29 cellular contexts compared by ENCODE assay signal in genomic region chr2:161677634-161678033, GRCh38. TPM values are rescaled to one million over a fixed set of nuclear protein-coding genes. Genes with fewer than 3 reads are reported as not detected.
"Had no signal": no experiment of that assay in that cellular context is flagged by ENCODE, and none has a peak within 500 bp of the region (broad histone marks: within the 10 kb centered on the region; RNA-seq: fewer than 3 reads in every experiment).

No MANE protein-coding gene starts in this region.

- H3K27ac Mint-ChIP-seq: memory B cell; naive thymus-derived CD4-positive, alpha-beta T cell; nephron; stimulated activated memory B cell treated with anti-CD40 and anti-IgM and Interleukin-4, amounts not matched to agents 10 μg/mL and 1 μg/mL and 100 μg/mL, for 72 hours had no signal

- FAIRE-seq: keratinocyte, pancreas, small intestine had no signal

- H3K27me3 ChIP-seq: left lung, pancreas, sigmoid colon, spleen, tibial nerve, upper lobe of left lung, vagina had no signal

- H3K4me3 ChIP-seq: left lung, lung, mucosa of descending colon, pancreas, prostate gland, sigmoid colon, spleen, tibial nerve, upper lobe of left lung, vagina had no signal

- H3K4me1 Mint-ChIP-seq: memory B cell; naive thymus-derived CD4-positive, alpha-beta T cell; nephron; neural crest cell; stimulated activated memory B cell treated with anti-CD40 and anti-IgM and Interleukin-4, amounts not matched to agents 10 μg/mL and 1 μg/mL and 100 μg/mL, for 72 hours; stimulated activated naive CD8-positive, alpha-beta T cell treated with anti-CD3 and anti-CD28 coated beads, Interleukin-15, amount 100 ng/mL, for 72 hours had no signal

- ATAC-seq: left colon; left lung; mucosa of descending colon; naive thymus-derived CD4-positive, alpha-beta T cell; pancreas; right cardiac atrium; stimulated activated memory B cell treated with anti-CD40 and anti-IgM and Interleukin-4, amounts not matched to agents 10 μg/mL and 1 μg/mL and 100 μg/mL, for 72 hours; stimulated activated naive CD8-positive, alpha-beta T cell treated with anti-CD3 and anti-CD28 coated beads, Interleukin-15, amount 100 ng/mL, for 72 hours had no signal

- H3K9me3 Mint-ChIP-seq: memory B cell; naive thymus-derived CD4-positive, alpha-beta T cell; nephron; neural crest cell; stimulated activated memory B cell treated with anti-CD40 and anti-IgM and Interleukin-4, amounts not matched to agents 10 μg/mL and 1 μg/mL and 100 μg/mL, for 72 hours; stimulated activated naive CD8-positive, alpha-beta T cell treated with anti-CD3 and anti-CD28 coated beads, Interleukin-15, amount 100 ng/mL, for 72 hours had no signal

- H3K9me3 ChIP-seq: left lung, mucosa of descending colon, pancreas, prostate gland, sigmoid colon, spleen, tibial nerve, upper lobe of left lung, vagina had no signal

- H3K4me1 ChIP-seq: left lung, pancreas, prostate gland, sigmoid colon, spleen, tibial nerve, upper lobe of left lung, vagina had no signal

- H3K4me3 Mint-ChIP-seq: memory B cell; naive thymus-derived CD4-positive, alpha-beta T cell; nephron; neural crest cell; stimulated activated memory B cell treated with anti-CD40 and anti-IgM and Interleukin-4, amounts not matched to agents 10 μg/mL and 1 μg/mL and 100 μg/mL, for 72 hours; stimulated activated naive CD8-positive, alpha-beta T cell treated with anti-CD3 and anti-CD28 coated beads, Interleukin-15, amount 100 ng/mL, for 72 hours had no signal

- H3K36me3 ChIP-seq: left lung, pancreas, prostate gland, sigmoid colon, spleen, tibial nerve, upper lobe of left lung, vagina had no signal

- H3K27ac ChIP-seq: left lung, pancreas, prostate gland, sigmoid colon, spleen, tibial nerve, upper lobe of left lung, vagina had no signal

- DNase-seq: hippocampal formation; left colon; left lung; midbrain; mucosa of descending colon; naive thymus-derived CD4-positive, alpha-beta T cell; nucleus accumbens; pancreas; retina; right cardiac atrium; sigmoid colon; small intestine; spleen; stimulated activated CD4-positive, alpha-beta T cell treated with anti-CD3 and anti-CD28 coated beads, Interleukin-4, amount 100 ng/mL, for 24 hours; stimulated activated naive CD4-positive, alpha-beta T cell treated with Interleukin-2 at 50 U/mL for 16 hours; stimulated activated naive CD8-positive, alpha-beta T cell treated with anti-CD3 and anti-CD28 coated beads, Interleukin-15, amount 100 ng/mL, for 72 hours; substantia nigra; upper lobe of left lung had no signal

- H3K36me3 Mint-ChIP-seq: memory B cell; naive thymus-derived CD4-positive, alpha-beta T cell; stimulated activated memory B cell treated with anti-CD40 and anti-IgM and Interleukin-4, amounts not matched to agents 10 μg/mL and 1 μg/mL and 100 μg/mL, for 72 hours had no signal

RNA-seq across cellular contexts. Expression of gene SLC4A10, which starts 53.4 kb away (rescaled TPM):
- total RNA-seq: mesenteric fat pad, neural crest cell, osteoblast, right cardiac atrium, vagina had no signal
- polyA plus RNA-seq: keratinocyte; naive thymus-derived CD4-positive, alpha-beta T cell; right cardiac atrium had no signal
